Comparison of ENCODE assay signal across 8 cellular contexts in the genomic region with DNA sequence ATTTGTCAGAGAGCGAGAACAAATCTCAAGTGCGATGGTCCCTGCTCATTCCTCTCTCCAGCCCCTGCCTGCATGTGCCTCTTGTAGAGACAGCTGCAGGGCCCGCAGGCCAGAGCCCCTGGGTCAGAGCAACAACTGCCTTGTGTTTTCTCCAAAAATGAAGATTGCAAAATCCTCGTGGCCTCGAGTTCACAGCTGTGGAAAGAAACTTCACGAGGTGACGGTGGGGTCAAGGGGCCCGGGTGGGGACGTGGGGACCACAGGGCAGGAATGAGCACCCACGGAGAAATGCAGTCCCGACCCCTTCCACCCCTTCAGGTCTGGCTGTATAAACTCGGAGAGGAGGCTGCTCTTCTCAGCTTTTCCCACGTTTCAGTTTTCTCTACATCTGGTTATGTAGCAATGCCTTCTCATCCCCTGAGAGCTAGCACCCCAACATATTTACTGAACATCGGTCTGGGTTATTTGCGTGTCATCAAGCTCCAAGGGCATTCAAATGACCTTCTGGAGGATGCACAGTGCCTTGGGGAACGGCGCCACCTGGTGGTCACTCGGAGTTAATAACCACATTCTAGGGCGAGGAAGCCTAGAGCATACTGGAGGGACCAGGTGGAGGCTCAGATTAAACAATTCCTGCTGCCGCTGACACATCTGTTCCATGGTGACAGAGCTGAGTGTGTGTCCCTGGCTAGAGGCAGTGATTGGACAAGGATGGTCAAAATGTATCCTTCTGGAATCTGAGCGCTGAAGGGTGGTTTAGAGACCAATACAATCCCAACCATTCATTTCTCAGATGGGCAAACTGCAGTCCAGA.
DNase-seq lines count a peak whose midpoint lies in the region; ATAC-seq and TF ChIP-seq lines count a peak whose summit lies in the region.

No MANE protein-coding gene starts in this region.

- H3K56ac ChIP-seq in IMR-90 (ENCODE audit: extremely low read depth, insufficient read depth, low read length) = no peak overlapping the region

- H3K18ac ChIP-seq in IMR-90 (ENCODE audit: low read depth, low read length) = no peak overlapping the region

- no peak overlapping the region for H3K27ac ChIP-seq in IMR-90 (ENCODE audit: insufficient read depth, low read length)
- no peak overlapping the region for H3K27ac ChIP-seq in Panc1 (ENCODE audit: low read length)
- no peak overlapping the region for H3K27ac ChIP-seq in neural progenitor cell
- no peak overlapping the region for H3K27ac ChIP-seq in substantia nigra (ENCODE audit: low read depth, low read length, poor library complexity, severe bottlenecking)

- in situ Hi-C loops in IMR-90 (cut with MboI; ENCODE audit: low sequenced_read_pairs) (loop anchor here (5.0 to 25.0 kb wide), 3 partner anchors 140 to 1122 kb away; no protein-coding TSS in a partner anchor), Panc1 (cut with HindIII; ENCODE audit: low pct_unique_long_range_greater_than_20kb, low sequenced_read_pairs) (no loop called here)

- H4K20me1 ChIP-seq in IMR-90 (ENCODE audit: insufficient read depth, low read length) (no peaks in the 10 kb centered on the region), neural progenitor cell (ENCODE audit: low read depth) (no peaks in the 10 kb centered on the region)

- H3F3A ChIP-seq in neural progenitor cell (ENCODE audit: low read depth) = no peaks in the 10 kb centered on the region

- no peak overlapping the region for H3K9ac ChIP-seq in IMR-90 (ENCODE audit: low read depth, low read length)
- no peak overlapping the region for H3K9ac ChIP-seq in neural progenitor cell

- H3K36me3 ChIP-seq in IMR-90 (ENCODE audit: control insufficient read depth, insufficient read depth, low read length) (no peaks in the 10 kb centered on the region), Panc1 (ENCODE audit: control insufficient read depth, insufficient read depth, low read length) (no peaks in the 10 kb centered on the region), neural progenitor cell (no peaks in the 10 kb centered on the region)

- H4K8ac ChIP-seq in IMR-90 (ENCODE audit: low read depth in 2 of 2, low read length in 2 of 2) = no peak overlapping the region

- no peak overlapping the region for H3K23ac ChIP-seq in IMR-90 (ENCODE audit: low read depth, low read length)

- H3K27me3 ChIP-seq in IMR-90 (ENCODE audit: control insufficient read depth, insufficient read depth, low read length) (peaks cover 7% of the 10 kb centered on the region; the same call in 1 of the 2 replicates), Panc1 (ENCODE audit: control insufficient read depth, insufficient read depth, low read length) (no peaks in the 10 kb centered on the region; the same call in 1 of the 2 replicates), neural progenitor cell (no peaks in the 10 kb centered on the region)

- no peak overlapping the region for H3K27ac Mint-ChIP-seq in neural progenitor cell

- H2AK9ac ChIP-seq in IMR-90 (replicated peaks; ENCODE audit: low read depth, low read length, poor library complexity) = no peak overlapping the region

- no peak overlapping the region for H2AK5ac ChIP-seq in IMR-90 (ENCODE audit: low read depth, low read length)

- intact Hi-C loops in IMR-90 (cut with micrococcal nuclease) = loop anchor here (1.0 to 5.0 kb wide), 6 partner anchors 90 to 1120 kb away; a partner anchor contains a TSS
- intact Hi-C loops in Panc1 (cut with micrococcal nuclease; ENCODE audit: unreplicated experiment) = loop anchor here (1.0 kb wide), 2 partner anchors 144 to 203 kb away; no protein-coding TSS in a partner anchor

- H3K4me1 Mint-ChIP-seq in neural progenitor cell = no peaks in the 10 kb centered on the region

- H2BK120ac ChIP-seq in IMR-90 (ENCODE audit: low read depth, low read length) = no peak overlapping the region

- H2BK5ac ChIP-seq in IMR-90 (ENCODE audit: low read depth, low read length, poor library complexity, severe bottlenecking) = no peak overlapping the region

- no peak overlapping the region for H4K5ac ChIP-seq in IMR-90 (ENCODE audit: low read depth, low read length)

- POLR2A ChIA-PET in IMR-90 (lab: Charles Lee; ENCODE audit: unreplicated experiment) = no interaction called here
- POLR2A ChIA-PET in Panc1 (lab: Charles Lee) = no interaction called here

- WGBS in IMR-90 (ENCODE audit: extremely low coverage in 2 of 2, insufficient read length in 1 of 2), 2 experiments = 50% methylated on average over 2 of the region's 21 CpGs; no CpG with 5 or more reads in 1 of the 2 experiments

- H3K79me1 ChIP-seq in IMR-90 (ENCODE audit: low read depth in 1 of 2, low read length in 2 of 2) = no peaks in the 10 kb centered on the region

- H3K9me3 Mint-ChIP-seq in neural progenitor cell = peaks cover 3% of the 10 kb centered on the region

- BruUV-seq in IMR-90 (replicated peaks; lab: Mats Ljungman, UMichigan) (no TSS peak), Panc1 (replicated peaks; lab: Mats Ljungman, UMichigan) (no TSS peak)

- no peak overlapping the region for H3K4ac ChIP-seq in IMR-90 (ENCODE audit: low read depth, low read length)

- H3K4me2 ChIP-seq in IMR-90 (ENCODE audit: low read depth, low read length) = no peak overlapping the region
- H3K4me2 ChIP-seq in neural progenitor cell = no peak overlapping the region

- CTCF ChIA-PET in IMR-90 (lab: Yijun Ruan, JAX) = interaction anchor here (0.6 to 2.5 kb wide), 11 partner anchors 10 to 916 kb away, joined by 3 to 17 read pairs (median 3); no protein-coding TSS in a partner anchor
- CTCF ChIA-PET in Panc1 (lab: Charles Lee) = interaction anchor here (0.8 to 1.4 kb wide), 2 partner anchors 139 to 144 kb away, joined by 3 to 5 read pairs; no protein-coding TSS in a partner anchor

- H3K4me3 ChIP-seq in IMR-90 (ENCODE audit: insufficient read depth, low read depth, low read length) (no peak overlapping the region), Panc1 (ENCODE audit: low read depth in 2 of 2, low read length in 2 of 2) (no peak overlapping the region), neural progenitor cell (no peak overlapping the region)

- no peak overlapping the region for H3K4me3 Mint-ChIP-seq in neural progenitor cell

- DNase-seq in DMS79 (lab: John Stamatoyannopoulos, UW) (peak; percentile 24), IMR-90 (peak; percentile 63), Panc1 (ENCODE audit: low read depth, low spot score) (peak; percentile 41), activated T-helper 1 cell treated with Interleukin-2 at 50 U/mL for 16 hours (ENCODE audit: low read depth) (peak; percentile 6), fibroblast of the conjunctiva (ENCODE audit: low read depth) (peak; percentile 55), neural progenitor cell (ENCODE audit: low spot score) (peak; percentile 83), substantia nigra (lab: John Stamatoyannopoulos, UW) (peak in 48 of 49 donors; percentile 6 to 88 (median 60))

- peak; percentile 88 for TF ChIP-seq CTCF in IMR-90 (conservative IDR thresholded peaks at IDR 0.05; ENCODE audit: low read depth, low read length)
- peak; percentile 89 for TF ChIP-seq CTCF in Panc1 (IDR thresholded peaks at IDR 0.05)
- TF ChIP-seq CTCF in neural progenitor cell (IDR thresholded peaks at IDR 0.05) = peak; percentile 96

- peak; percentile 97 for TF ChIP-seq RAD21 in IMR-90 (IDR thresholded peaks at IDR 0.05; ENCODE audit: low read length)

- no peaks in the 10 kb centered on the region for H3K9me3 ChIP-seq in IMR-90 (ENCODE audit: control insufficient read depth, insufficient read depth, low read length)
- H3K9me3 ChIP-seq in Panc1 (ENCODE audit: control insufficient read depth, insufficient read depth, low read depth, low read length) = no peaks in the 10 kb centered on the region
- no peaks in the 10 kb centered on the region for H3K9me3 ChIP-seq in neural progenitor cell (ENCODE audit: low read depth)

- dilution Hi-C loops in IMR-90 (cut with HindIII; ENCODE audit: low sequenced_read_pairs, unreplicated experiment) = no loop called here

- no peak overlapping the region for H2AFZ ChIP-seq in IMR-90 (replicated peaks; ENCODE audit: low read length, poor library complexity)
- no peak overlapping the region for H2AFZ ChIP-seq in neural progenitor cell (replicated peaks)

- H2BK20ac ChIP-seq in IMR-90 (ENCODE audit: low read depth, low read length) = no peak overlapping the region

- H3K9me1 ChIP-seq in IMR-90 (ENCODE audit: insufficient read depth, low read length) = no peaks in the 10 kb centered on the region

- H3K14ac ChIP-seq in IMR-90 (replicated peaks; ENCODE audit: low read depth, low read length) = no peak overlapping the region

- TF ChIP-seq POLR2A in IMR-90 (IDR thresholded peaks at IDR 0.05; ENCODE audit: low read depth, low read length) = no peak

- H3K27me3 Mint-ChIP-seq in neural progenitor cell (ENCODE audit: insufficient read depth, low read depth) = peaks cover 6% of the 10 kb centered on the region

- H3K79me2 ChIP-seq in neural progenitor cell (ENCODE audit: low read depth) = no peaks in the 10 kb centered on the region

- no peak overlapping the region for H4K91ac ChIP-seq in IMR-90 (ENCODE audit: insufficient read depth, low read depth, low read length)

- no peak overlapping the region for H2BK15ac ChIP-seq in IMR-90 (ENCODE audit: low read depth, low read length)

- H3K36me3 Mint-ChIP-seq in neural progenitor cell = no peaks in the 10 kb centered on the region

- ATAC-seq in GM21526 (IDR thresholded peaks at IDR 0.05; ENCODE audit: low FRiP score, unreplicated experiment) = peak; percentile 96
- peak; percentile 98 for ATAC-seq in IMR-90 (ENCODE audit: low read depth)
- peak; percentile 93 for ATAC-seq in Panc1

- H3K4me1 ChIP-seq in IMR-90 (ENCODE audit: control insufficient read depth, insufficient read depth, low read length) = no peaks in the 10 kb centered on the region
- no peaks in the 10 kb centered on the region for H3K4me1 ChIP-seq in Panc1 (ENCODE audit: control insufficient read depth, insufficient read depth, low read length)
- H3K4me1 ChIP-seq in neural progenitor cell = no peaks in the 10 kb centered on the region

TF ChIP-seq in IMR-90, 13 proteins besides CTCF, POLR2A, EP300 and RAD21:
- TF ChIP-seq NFE2L2 (IDR thresholded peaks at IDR 0.05; ENCODE audit: low read depth, low read length) = no peak
- TF ChIP-seq FOS (IDR thresholded peaks at IDR 0.05; ENCODE audit: low read depth, low read length) = no peak
- TF ChIP-seq RCOR1 (IDR thresholded peaks at IDR 0.05; ENCODE audit: insufficient replicate concordance, low read length) = no peak
- TF ChIP-seq SMC3 (IDR thresholded peaks at IDR 0.05; ENCODE audit: low read depth, low read length) = peak; percentile 93
- TF ChIP-seq, protein P1, sequence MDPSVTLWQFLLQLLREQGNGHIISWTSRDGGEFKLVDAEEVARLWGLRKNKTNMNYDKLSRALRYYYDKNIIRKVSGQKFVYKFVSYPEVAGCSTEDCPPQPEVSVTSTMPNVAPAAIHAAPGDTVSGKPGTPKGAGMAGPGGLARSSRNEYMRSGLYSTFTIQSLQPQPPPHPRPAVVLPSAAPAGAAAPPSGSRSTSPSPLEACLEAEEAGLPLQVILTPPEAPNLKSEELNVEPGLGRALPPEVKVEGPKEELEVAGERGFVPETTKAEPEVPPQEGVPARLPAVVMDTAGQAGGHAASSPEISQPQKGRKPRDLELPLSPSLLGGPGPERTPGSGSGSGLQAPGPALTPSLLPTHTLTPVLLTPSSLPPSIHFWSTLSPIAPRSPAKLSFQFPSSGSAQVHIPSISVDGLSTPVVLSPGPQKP (IDR thresholded peaks at IDR 0.05; ENCODE audit: borderline replicate concordance, low read depth, low read length) = no peak

Comparison
In these comparisons a context has a peak if more than half of its experiments do, and no peak if none do; other contexts are left out.
1. DNase-seq: peak in every context shown above with its lines; median percentile 83 in neural progenitor cell; 63 in IMR-90; 60 in substantia nigra; 55 in fibroblast of the conjunctiva; 41 in Panc1; 24 in DMS79; 6 in activated T-helper 1 cell treated with Interleukin-2 at 50 U/mL for 16 hours.